9 cellular contexts compared by ENCODE assay signal in genomic region chr16:3004781-3005284, GRCh38. TPM values are rescaled to one million over a fixed set of nuclear protein-coding genes. Genes with fewer than 3 reads are reported as not detected.
A peak's percentile ranks its signal among the peaks of the same experiment; 100 is the strongest.
DNase-seq lines count a peak whose midpoint lies in the region; ATAC-seq and TF ChIP-seq lines count a peak whose summit lies in the region.
"Had no signal": no experiment of that assay in that cellular context is flagged by ENCODE, and none has a peak within 500 bp of the region (broad histone marks: within the 10 kb centered on the region; RNA-seq: fewer than 3 reads in every experiment).

No MANE protein-coding gene starts in this region.

- intact Hi-C loops in mammary epithelial cell (cut with micrococcal nuclease), result loop anchor here (1.0 kb wide), 1 partner anchor 15 kb away; the partner anchor contains the start of gene TNFRSF12A

- H2AFZ ChIP-seq in DND-41 (ENCODE audit: low read depth, low read length) (peak overlapping the region; percentile 59), mammary epithelial cell (ENCODE audit: low read depth, low read length) (peak overlapping the region; percentile 30)

- no TSS peak for BruUV-seq in mammary epithelial cell (replicated peaks; lab: Mats Ljungman, UMichigan)

- peaks cover 35% of the 10 kb centered on the region for H3K4me1 Mint-ChIP-seq in nephron progenitor cell

- H3K4me3 Mint-ChIP-seq in nephron progenitor cell, result peak overlapping the region; percentile 65

- peak overlapping the region; percentile 55 for H3K9ac ChIP-seq in DND-41 (ENCODE audit: low read depth, low read length)
- H3K9ac ChIP-seq in mammary epithelial cell (ENCODE audit: insufficient read depth, low read length), result no peak overlapping the region

- no peak overlapping the region for H3K27ac ChIP-seq in DND-41 (ENCODE audit: low read length)
- no peak overlapping the region for H3K27ac ChIP-seq in mammary epithelial cell (ENCODE audit: insufficient read depth, low read depth, low read length)

- dilution Hi-C loops in mammary epithelial cell (cut with HindIII; ENCODE audit: low sequenced_read_pairs), result no loop called here

- no peaks in the 10 kb centered on the region for H3K79me2 ChIP-seq in DND-41 (ENCODE audit: insufficient read depth, low read length)
- H3K79me2 ChIP-seq in mammary epithelial cell (ENCODE audit: insufficient read depth, low read length), result no peaks in the 10 kb centered on the region

- no peak for ATAC-seq in DND-41 (ENCODE audit: insufficient read depth, low read depth)
- no peak for ATAC-seq in GM18907 (IDR thresholded peaks at IDR 0.05; ENCODE audit: unreplicated experiment)

- CTCF ChIA-PET in mammary epithelial cell (lab: Charles Lee; ENCODE audit: low non-redundant PET), result no interaction called here

- H3K36me3 Mint-ChIP-seq in nephron progenitor cell (ENCODE audit: low read depth), result no peaks in the 10 kb centered on the region

- in situ Hi-C loops in mammary epithelial cell (cut with MboI; ENCODE audit: low sequenced_read_pairs in 2 of 2), result no loop called here

- no peak overlapping the region for H3K27ac Mint-ChIP-seq in nephron progenitor cell

- 58% methylated on average over 15 of the region's 25 CpGs for WGBS in mammary epithelial cell (ENCODE audit: low coverage, missing lambda C conversion rate)

- H4K20me1 ChIP-seq in DND-41 (ENCODE audit: insufficient read depth, low read length), result peaks cover 5% of the 10 kb centered on the region; the same call in 1 of the 2 replicates
- H4K20me1 ChIP-seq in mammary epithelial cell (ENCODE audit: insufficient read depth, low read length), result no peaks in the 10 kb centered on the region

- peaks cover 58% of the 10 kb centered on the region for H3K27me3 Mint-ChIP-seq in nephron progenitor cell (ENCODE audit: low read depth, poor library complexity)

- no peak for TF ChIP-seq CTCF in DND-41 (IDR thresholded peaks at IDR 0.05; ENCODE audit: borderline replicate concordance, extremely low read depth, low read length, poor library complexity, severe bottlenecking)
- TF ChIP-seq CTCF in mammary epithelial cell (conservative IDR thresholded peaks at IDR 0.05 in 1 of 2, IDR thresholded peaks at IDR 0.05 in 1 of 2; ENCODE audit: extremely low read depth in 1 of 2, insufficient read depth in 1 of 2, low read depth in 1 of 2, low read length in 2 of 2), result no peak
- TF ChIP-seq CTCF in nephron progenitor cell (IDR thresholded peaks at IDR 0.05), result no peak

- H3K4me1 ChIP-seq in DND-41 (ENCODE audit: insufficient read depth, low read length), result peaks cover 48% of the 10 kb centered on the region
- peaks cover 4% of the 10 kb centered on the region for H3K4me1 ChIP-seq in mammary epithelial cell (ENCODE audit: insufficient read depth, low read length)

- H3K4me2 ChIP-seq in DND-41 (ENCODE audit: insufficient read depth, low read length) (peak overlapping the region; percentile 83), mammary epithelial cell (ENCODE audit: insufficient read depth, low read depth, low read length) (peak overlapping the region; percentile 74)

- H3K36me3 ChIP-seq in DND-41 (ENCODE audit: insufficient read depth, low read length) (no peaks in the 10 kb centered on the region), mammary epithelial cell (ENCODE audit: insufficient read depth, low read length) (no peaks in the 10 kb centered on the region)

- H3K4me3 ChIP-seq in DND-41 (ENCODE audit: low read depth in 1 of 2, low read length in 2 of 2) (peak overlapping the region; percentile 17 to 61; a peak in 3 of 4 replicates), mammary epithelial cell (replicated peaks in 1 of 3; ENCODE audit: insufficient read depth in 1 of 3, low read depth in 2 of 3, low read length in 3 of 3) (peak overlapping the region in 2 of 3 experiments; percentile 25 to 35)

- DNase-seq in DND-41, result no peak
- peak; percentile 18 for DNase-seq in KG1 (lab: John Stamatoyannopoulos, UW)
- DNase-seq in mammary epithelial cell, result no peak
- DNase-seq in nephron progenitor cell, result peak; percentile 35
- no peak for DNase-seq in mucosa of gallbladder (ENCODE audit: low spot score)
- DNase-seq in anterior cingulate cortex (lab: John Stamatoyannopoulos, UW), result no peak
- DNase-seq in foreskin melanocyte, result no peak

- no peaks in the 10 kb centered on the region for H3K9me3 ChIP-seq in DND-41 (ENCODE audit: insufficient read depth, low read length, severe bottlenecking)
- H3K9me3 ChIP-seq in mammary epithelial cell (replicated peaks; ENCODE audit: insufficient read depth, low read length), result no peaks in the 10 kb centered on the region

- H3K27me3 ChIP-seq in DND-41 (ENCODE audit: insufficient read depth, low read length, poor library complexity), result no peaks in the 10 kb centered on the region
- H3K27me3 ChIP-seq in mammary epithelial cell (ENCODE audit: insufficient read depth, low read length), result no peaks in the 10 kb centered on the region

- no peaks in the 10 kb centered on the region for H3K9me3 Mint-ChIP-seq in nephron progenitor cell

RNA-seq across cellular contexts. Expression of gene CLDN9, which starts 7.9 kb away (rescaled TPM):
- total RNA-seq in mammary epithelial cell, result not detected
- not detected for polyA plus RNA-seq in mammary epithelial cell
- polyA minus RNA-seq in mammary epithelial cell, result not detected
- 3.3 TPM for total RNA-seq in mucosa of gallbladder
- total RNA-seq: M059J had no signal

RNA-seq across cellular contexts. Expression of gene CLDN6, which starts 13.2 kb away (rescaled TPM):
- total RNA-seq in mammary epithelial cell (not detected), mucosa of gallbladder (1.1 TPM)
- polyA plus RNA-seq in mammary epithelial cell, result 0.08 TPM
- polyA minus RNA-seq in mammary epithelial cell, result not detected

RNA-seq across cellular contexts. Expression of gene TNFRSF12A, which starts 15.3 kb away (rescaled TPM):
- 100 to 1,000 TPM; 391 to 476 TPM for total RNA-seq in mammary epithelial cell
- polyA plus RNA-seq in mammary epithelial cell, result 259 TPM
- 52.4 TPM for polyA minus RNA-seq in mammary epithelial cell
- total RNA-seq in mucosa of gallbladder, result 98.1 TPM

RNA-seq across cellular contexts. Expression of gene HCFC1R1, which starts 18.9 kb away (rescaled TPM):
- total RNA-seq in mammary epithelial cell (10 to 100 TPM in 1 of 2 donors, 1 to 10 TPM in 1; 2.2 to 20.4 TPM), mucosa of gallbladder (54.6 TPM)
- 17.4 TPM for polyA plus RNA-seq in mammary epithelial cell
- polyA minus RNA-seq in mammary epithelial cell, result 8.7 TPM

RNA-seq across cellular contexts. Expression of gene THOC6, which starts 19.0 kb away (rescaled TPM):
- total RNA-seq in mammary epithelial cell (10 to 100 TPM in 1 of 2 donors, 1 to 10 TPM in 1; 8.3 to 26.8 TPM), mucosa of gallbladder (20.8 TPM)
- polyA plus RNA-seq in mammary epithelial cell, result 17.5 TPM
- 22.3 TPM for polyA minus RNA-seq in mammary epithelial cell

Comparison
In these comparisons a context has a peak if more than half of its experiments do, and no peak if none do; other contexts are left out.
1. DNase-seq: peak in KG1 (single experiment) and nephron progenitor cell (single experiment); none in DND-41 (single experiment), mammary epithelial cell (single experiment), mucosa of gallbladder (single experiment), anterior cingulate cortex (0 of 58) and foreskin melanocyte (single experiment).